Comparison of ENCODE assay signal across 27 cellular contexts in the genomic region with DNA sequence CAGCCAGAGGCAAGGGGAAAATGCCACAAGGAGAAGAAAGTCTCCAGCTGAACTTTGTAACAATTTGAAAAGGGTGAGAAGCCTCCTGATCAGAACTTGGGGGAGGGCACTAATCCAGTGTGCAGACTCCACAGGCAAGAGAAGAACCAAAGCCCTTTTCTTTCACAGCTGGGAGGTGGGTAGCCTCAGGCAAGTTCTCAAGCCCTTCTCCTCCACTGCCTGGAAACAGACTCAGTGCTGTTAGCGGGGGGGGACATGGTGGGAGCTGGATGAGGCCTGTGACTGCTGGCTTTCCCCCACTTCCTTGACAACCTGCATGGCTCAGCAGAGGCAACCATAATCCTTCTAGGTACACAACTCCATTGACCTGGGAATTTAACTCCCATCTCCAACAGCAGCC.
DNase-seq lines count a peak whose midpoint lies in the region; ATAC-seq lines count a peak whose summit lies in the region.
"Had no signal": no experiment of that assay in that cellular context is flagged by ENCODE, and none has a peak within 500 bp of the region (broad histone marks: within the 10 kb centered on the region; RNA-seq: fewer than 3 reads in every experiment).

No MANE protein-coding gene starts in this region.

- ATAC-seq in GM19035 (IDR thresholded peaks at IDR 0.05; ENCODE audit: unreplicated experiment) = no peak
- no peak for ATAC-seq in GM21619 (IDR thresholded peaks at IDR 0.05; ENCODE audit: unreplicated experiment)
- ATAC-seq in HG02763 (IDR thresholded peaks at IDR 0.05; ENCODE audit: unreplicated experiment) = no peak
- ATAC-seq: A549; CD8-positive, alpha-beta T cell had no signal

- DNase-seq in ELF-1 (ENCODE audit: low read depth, low spot score) = peak; percentile 76
- DNase-seq in SK-MEL-5 (ENCODE audit: low read depth, low spot score) = peak; percentile 0
- peak; percentile 56 for DNase-seq in islet precursor cell
- DNase-seq: 8988T; ACHN; AML-193; BE2C; C1 segment of cervical spinal cord; Caco-2; Calu3; CD4-positive, alpha-beta memory T cell; CD4-positive, alpha-beta T cell; CD4-positive, CD25-positive, alpha-beta regulatory T cell; CD8-positive, alpha-beta memory T cell; CD8-positive, alpha-beta T cell; COR-L47; DMS 273 treated with DMSO at 0.1 percent for 48 hours; DMS153; DMS53; DMS79; DMS79 treated with DMSO at 0.1 percent for 48 hours; DND-41; EL had no signal

- in situ Hi-C loops in SK-MEL-5 (cut with HindIII; ENCODE audit: low pct_unique_long_range_greater_than_20kb, low sequenced_read_pairs) = no loop called here

Comparison
In these comparisons a context has a peak if more than half of its experiments do, and no peak if none do; other contexts are left out.
1. DNase-seq: peak in every context shown above with its lines; median percentile 76 in ELF-1; 56 in islet precursor cell; 0 in SK-MEL-5.